12 cellular contexts compared by ENCODE assay signal in genomic region chr9:136508729-136509500, GRCh38.
"Had no signal": no experiment of that assay in that cellular context is flagged by ENCODE, and none has a peak within 500 bp of the region (broad histone marks: within the 10 kb centered on the region; RNA-seq: fewer than 3 reads in every experiment).

No MANE protein-coding gene starts in this region.

- H3K9me3 ChIP-seq: adrenal gland, gastroesophageal sphincter, suprapubic skin had no signal

- H3K27me3 ChIP-seq: adrenal gland, gastroesophageal sphincter, suprapubic skin had no signal

- ATAC-seq: gastroesophageal sphincter; naive thymus-derived CD8-positive, alpha-beta T cell; stimulated activated naive B cell treated with anti-CD40 and anti-IgM and Interleukin-4, amounts not matched to agents 10 μg/mL and 1 μg/mL and 100 μg/mL, for 72 hours had no signal

- H3K4me1 Mint-ChIP-seq: activated naive CD4-positive, alpha-beta T cell treated with anti-CD3 and anti-CD28 coated beads, Interleukin-2, amount 50 U/mL, for 24 hours; memory B cell; naive thymus-derived CD8-positive, alpha-beta T cell; stimulated activated naive B cell treated with anti-CD40 and anti-IgM and Interleukin-4, amounts not matched to agents 10 μg/mL and 1 μg/mL and 100 μg/mL, for 72 hours had no signal

- H3K36me3 Mint-ChIP-seq: activated naive CD4-positive, alpha-beta T cell treated with anti-CD3 and anti-CD28 coated beads, Interleukin-2, amount 50 U/mL, for 24 hours had no signal

- H3K4me3 Mint-ChIP-seq: activated naive CD4-positive, alpha-beta T cell treated with anti-CD3 and anti-CD28 coated beads, Interleukin-2, amount 50 U/mL, for 24 hours; memory B cell; naive thymus-derived CD8-positive, alpha-beta T cell; stimulated activated naive B cell treated with anti-CD40 and anti-IgM and Interleukin-4, amounts not matched to agents 10 μg/mL and 1 μg/mL and 100 μg/mL, for 72 hours; T-helper 1 cell treated with Interleukin-12 subunit alpha and Interleukin-12 subunit beta and Interleukin-4 antibody, amounts not matched to agents 30 μg/mL and 1 μg/mL, for 36 hours had no signal

- H3K27me3 Mint-ChIP-seq: activated naive CD4-positive, alpha-beta T cell treated with anti-CD3 and anti-CD28 coated beads, Interleukin-2, amount 50 U/mL, for 24 hours; memory B cell; stimulated activated naive B cell treated with anti-CD40 and anti-IgM and Interleukin-4, amounts not matched to agents 10 μg/mL and 1 μg/mL and 100 μg/mL, for 72 hours had no signal

- DNase-seq: activated CD8-positive, alpha-beta memory T cell treated with anti-CD3 and anti-CD28 coated beads for 24 hours; adrenal gland; naive thymus-derived CD8-positive, alpha-beta T cell; stimulated activated CD4-positive, alpha-beta T cell treated with anti-CD3 and anti-CD28 coated beads, Interleukin-12 subunit alpha, Interleukin-12 subunit beta, amount 100 ng/mL, for 4 hours; stimulated activated CD4-positive, alpha-beta T cell treated with anti-CD3 and anti-CD28 coated beads, Interleukin-2, amount 100 ng/mL, for 24 hours; stimulated activated naive B cell treated with anti-CD40 and anti-IgM and Interleukin-4, amounts not matched to agents 10 μg/mL and 1 μg/mL and 100 μg/mL, for 72 hours; WERI-Rb-1 had no signal

- H3K27ac ChIP-seq: WERI-Rb-1 had no signal

- H3K4me3 ChIP-seq: adrenal gland, gastroesophageal sphincter, suprapubic skin had no signal

- H3K9me3 Mint-ChIP-seq: activated naive CD4-positive, alpha-beta T cell treated with anti-CD3 and anti-CD28 coated beads, Interleukin-2, amount 50 U/mL, for 24 hours; memory B cell; naive thymus-derived CD8-positive, alpha-beta T cell; stimulated activated naive B cell treated with anti-CD40 and anti-IgM and Interleukin-4, amounts not matched to agents 10 μg/mL and 1 μg/mL and 100 μg/mL, for 72 hours; T-helper 1 cell treated with Interleukin-12 subunit alpha and Interleukin-12 subunit beta and Interleukin-4 antibody, amounts not matched to agents 30 μg/mL and 1 μg/mL, for 36 hours had no signal

- H3K27ac Mint-ChIP-seq: activated naive CD4-positive, alpha-beta T cell treated with anti-CD3 and anti-CD28 coated beads, Interleukin-2, amount 50 U/mL, for 24 hours; memory B cell; stimulated activated naive B cell treated with anti-CD40 and anti-IgM and Interleukin-4, amounts not matched to agents 10 μg/mL and 1 μg/mL and 100 μg/mL, for 72 hours; T-helper 1 cell treated with Interleukin-12 subunit alpha and Interleukin-12 subunit beta and Interleukin-4 antibody, amounts not matched to agents 30 μg/mL and 1 μg/mL, for 36 hours had no signal

- H3K4me1 ChIP-seq: adrenal gland had no signal
